ENCODE assay signal across 1 cellular context in genomic region chr14:37587881-37588666, GRCh38.
TF ChIP-seq lines count a peak whose summit lies in the region.

No MANE protein-coding gene starts in this region.

TF ChIP-seq in HepG2, 621 proteins besides CTCF, POLR2A, EP300 and RAD21 (continued from another document and continues in another):
- no peak for TF ChIP-seq GABPA (IDR thresholded peaks at IDR 0.05; ENCODE audit: low read depth, low read length)
- TF ChIP-seq GABPA (CRISPR knock-in tag; IDR thresholded peaks at IDR 0.05; ENCODE audit: low read depth), result peak; percentile 16; the same call in 1 of the 2 replicates
- no peak for TF ChIP-seq ONECUT2 (CRISPR knock-in tag; IDR thresholded peaks at IDR 0.05)
- TF ChIP-seq TRAFD1 (CRISPR knock-in tag; IDR thresholded peaks at IDR 0.05; ENCODE audit: borderline replicate concordance), result no peak
- TF ChIP-seq MEIS1 (CRISPR knock-in tag; IDR thresholded peaks at IDR 0.05; ENCODE audit: borderline replicate concordance), result no peak
- no peak for TF ChIP-seq ZSCAN30 (CRISPR knock-in tag; IDR thresholded peaks at IDR 0.05)
- TF ChIP-seq SNAPC2 (CRISPR knock-in tag; IDR thresholded peaks at IDR 0.05), result no peak; the same call in 1 of the 2 replicates
- TF ChIP-seq KLF12 (CRISPR knock-in tag; IDR thresholded peaks at IDR 0.05; ENCODE audit: borderline replicate concordance), result peak; percentile 17; the same call in 1 of the 2 replicates
- TF ChIP-seq ZNF724P (CRISPR knock-in tag; IDR thresholded peaks at IDR 0.05; ENCODE audit: borderline replicate concordance), result 0 out of 2 replicates have a peak, but pooled peaks have one; percentile 18
- peak; percentile 74 for TF ChIP-seq HOXA3 (CRISPR knock-in tag; IDR thresholded peaks at IDR 0.05)
- 0 out of 2 replicates have a peak, but pooled peaks have one; percentile 24 for TF ChIP-seq ELF3 (CRISPR knock-in tag; IDR thresholded peaks at IDR 0.05)
- TF ChIP-seq ARID2 (CRISPR knock-in tag; IDR thresholded peaks at IDR 0.05; ENCODE audit: borderline replicate concordance), result 0 out of 2 replicates have a peak, but pooled peaks have one; percentile 9
- TF ChIP-seq ZBTB8A (CRISPR knock-in tag; IDR thresholded peaks at IDR 0.05; ENCODE audit: borderline replicate concordance, low read depth), result no peak
- no peak for TF ChIP-seq ZNF362 (CRISPR knock-in tag; IDR thresholded peaks at IDR 0.05; ENCODE audit: borderline replicate concordance)
- peak; percentile 53; the same call in 1 of the 2 replicates for TF ChIP-seq PHF20 (CRISPR knock-in tag; IDR thresholded peaks at IDR 0.05)
- TF ChIP-seq ZNF790 (CRISPR knock-in tag; IDR thresholded peaks at IDR 0.05; ENCODE audit: borderline replicate concordance), result peak; percentile 92; the same call in 1 of the 2 replicates
- peak; percentile 68 for TF ChIP-seq YEATS4 (CRISPR knock-in tag; IDR thresholded peaks at IDR 0.05; ENCODE audit: borderline replicate concordance)
- TF ChIP-seq SNRNP70 (IDR thresholded peaks at IDR 0.05; ENCODE audit: low read depth, low read length), result no peak
- 0 out of 2 replicates have a peak, but pooled peaks have one; percentile 75 for TF ChIP-seq GLMP (CRISPR knock-in tag; IDR thresholded peaks at IDR 0.05; ENCODE audit: borderline replicate concordance)
- TF ChIP-seq ZNF547 (CRISPR knock-in tag; IDR thresholded peaks at IDR 0.05), result peak; percentile 91
- TF ChIP-seq ZNF468 (CRISPR knock-in tag; IDR thresholded peaks at IDR 0.05), result no peak
- no peak for TF ChIP-seq ATF5 (CRISPR knock-in tag; IDR thresholded peaks at IDR 0.05; ENCODE audit: low read depth)
- TF ChIP-seq SP4 (CRISPR knock-in tag; IDR thresholded peaks at IDR 0.05), result peak; percentile 39
- TF ChIP-seq NFATC3 (CRISPR knock-in tag; IDR thresholded peaks at IDR 0.05), result no peak; the same call in 1 of the 2 replicates
- no peak for TF ChIP-seq ATF7 (IDR thresholded peaks at IDR 0.05)
- peak; percentile 71; the same call in 1 of the 2 replicates for TF ChIP-seq ATF7 (CRISPR knock-in tag; IDR thresholded peaks at IDR 0.05)
- peak; percentile 73 for TF ChIP-seq ZSCAN31 (CRISPR knock-in tag; IDR thresholded peaks at IDR 0.05; ENCODE audit: low read depth)
- TF ChIP-seq ZNF605 (CRISPR knock-in tag; IDR thresholded peaks at IDR 0.05), result peak; percentile 91
- TF ChIP-seq BCL3 (CRISPR knock-in tag; IDR thresholded peaks at IDR 0.05), result peak; percentile 92; the same call in 1 of the 2 replicates
- TF ChIP-seq ZNF337 (CRISPR knock-in tag; IDR thresholded peaks at IDR 0.05; ENCODE audit: borderline replicate concordance, low read depth), result peak; percentile 91
- no peak for TF ChIP-seq MBD4 (IDR thresholded peaks at IDR 0.05; ENCODE audit: borderline replicate concordance, low read length)
- peak; percentile 94 for TF ChIP-seq SALL1 (CRISPR knock-in tag; IDR thresholded peaks at IDR 0.05)
- TF ChIP-seq RFXAP (CRISPR knock-in tag; IDR thresholded peaks at IDR 0.05; ENCODE audit: borderline replicate concordance), result no peak; the same call in 1 of the 2 replicates
- TF ChIP-seq GZF1 (CRISPR knock-in tag; IDR thresholded peaks at IDR 0.05), result peak; percentile 85; the same call in 1 of the 2 replicates
- peak; percentile 99 for TF ChIP-seq ZNF501 (CRISPR knock-in tag; IDR thresholded peaks at IDR 0.05)
- peak; percentile 44; the same call in 1 of the 2 replicates for TF ChIP-seq MEIS2 (CRISPR knock-in tag; IDR thresholded peaks at IDR 0.05)
- TF ChIP-seq ZUFSP (CRISPR knock-in tag; IDR thresholded peaks at IDR 0.05; ENCODE audit: borderline replicate concordance), result 0 out of 2 replicates have a peak, but pooled peaks have one; percentile 91
- peak; percentile 82; the same call in 1 of the 2 replicates for TF ChIP-seq E2F1 (CRISPR knock-in tag; IDR thresholded peaks at IDR 0.05)
- TF ChIP-seq ZNF781 (CRISPR knock-in tag; IDR thresholded peaks at IDR 0.05; ENCODE audit: borderline replicate concordance, not compliant biosample characterization), result peak; percentile 88
- peak; percentile 81; the same call in 1 of the 2 replicates for TF ChIP-seq REPIN1 (CRISPR knock-in tag; IDR thresholded peaks at IDR 0.05; ENCODE audit: borderline replicate concordance, low read depth)
- peak; percentile 82; the same call in 1 of the 2 replicates for TF ChIP-seq ZNF775 (CRISPR knock-in tag; IDR thresholded peaks at IDR 0.05; ENCODE audit: borderline replicate concordance)
- TF ChIP-seq RFX5 (IDR thresholded peaks at IDR 0.05; ENCODE audit: low read depth, low read length), result peak; percentile 27; the same call in 1 of the 2 replicates
- TF ChIP-seq ZNF432 (CRISPR knock-in tag; IDR thresholded peaks at IDR 0.05; ENCODE audit: borderline replicate concordance), result 0 out of 2 replicates have a peak, but pooled peaks have one; percentile 83
- peak; percentile 29; the same call in 1 of the 2 replicates for TF ChIP-seq STAG1 (CRISPR knock-in tag; IDR thresholded peaks at IDR 0.05)
- TF ChIP-seq NR3C1 (CRISPR knock-in tag; IDR thresholded peaks at IDR 0.05), result no peak
- no peak; the same call in 1 of the 2 replicates for TF ChIP-seq ZNF652 (CRISPR knock-in tag; IDR thresholded peaks at IDR 0.05; ENCODE audit: borderline replicate concordance, low read depth)
- peak; percentile 8; the same call in 1 of the 2 replicates for TF ChIP-seq ZNF383 (CRISPR knock-in tag; IDR thresholded peaks at IDR 0.05; ENCODE audit: borderline replicate concordance)
- TF ChIP-seq ZBTB4 (CRISPR knock-in tag; IDR thresholded peaks at IDR 0.05; ENCODE audit: borderline replicate concordance), result peak; percentile 85; the same call in 1 of the 2 replicates
- peak; percentile 88; the same call in 1 of the 2 replicates for TF ChIP-seq ZXDC (CRISPR knock-in tag; IDR thresholded peaks at IDR 0.05)
- no peak; the same call in 1 of the 2 replicates for TF ChIP-seq SP140L (CRISPR knock-in tag; IDR thresholded peaks at IDR 0.05; ENCODE audit: borderline replicate concordance)
- TF ChIP-seq ZNF446 (CRISPR knock-in tag; IDR thresholded peaks at IDR 0.05), result peak; percentile 89; the same call in 1 of the 2 replicates
- TF ChIP-seq MBNL3 (CRISPR knock-in tag; conservative IDR thresholded peaks at IDR 0.05), result no peak
